Comparison of ENCODE assay signal across 19 cellular contexts in genomic region chr7:98180751-98181150, GRCh38. TPM values are rescaled to one million over a fixed set of nuclear protein-coding genes. Genes with fewer than 3 reads are reported as not detected.
DNase-seq lines count a peak whose midpoint lies in the region; ATAC-seq and TF ChIP-seq lines count a peak whose summit lies in the region.
"Had no signal": no experiment of that assay in that cellular context is flagged by ENCODE, and none has a peak within 500 bp of the region (broad histone marks: within the 10 kb centered on the region; RNA-seq: fewer than 3 reads in every experiment).

No MANE protein-coding gene starts in this region.

- H3K9me3 ChIP-seq in thyroid gland = no peaks in the 10 kb centered on the region
- H3K9me3 ChIP-seq: A549, Caco-2 had no signal

- TF ChIP-seq POLR2A in thyroid gland (IDR thresholded peaks at IDR 0.05) = no peak

- H3K4me1 Mint-ChIP-seq in activated CD4-positive, alpha-beta T cell treated with anti-CD3 and anti-CD28 coated beads, Interleukin-2, amount 10 ng/mL, durations not matched to agents 7 days and 5 days = no peaks in the 10 kb centered on the region
- no peaks in the 10 kb centered on the region for H3K4me1 Mint-ChIP-seq in activated CD4-positive, alpha-beta T cell treated with anti-CD3 and anti-CD28 coated beads for 36 hours
- H3K4me1 Mint-ChIP-seq in central memory CD8-positive, alpha-beta T cell = no peaks in the 10 kb centered on the region
- H3K4me1 Mint-ChIP-seq: B cell had no signal

- H3K9me3 Mint-ChIP-seq in activated CD4-positive, alpha-beta T cell treated with anti-CD3 and anti-CD28 coated beads, Interleukin-2, amount 10 ng/mL, durations not matched to agents 7 days and 5 days = no peaks in the 10 kb centered on the region
- no peaks in the 10 kb centered on the region for H3K9me3 Mint-ChIP-seq in activated CD4-positive, alpha-beta T cell treated with anti-CD3 and anti-CD28 coated beads for 36 hours (ENCODE audit: low read depth)
- H3K9me3 Mint-ChIP-seq in central memory CD8-positive, alpha-beta T cell = no peaks in the 10 kb centered on the region
- H3K9me3 Mint-ChIP-seq: CD4-positive, alpha-beta T cell; CD8-positive, alpha-beta T cell had no signal

- no peaks in the 10 kb centered on the region for H3K36me3 Mint-ChIP-seq in activated CD4-positive, alpha-beta T cell treated with anti-CD3 and anti-CD28 coated beads, Interleukin-2, amount 10 ng/mL, durations not matched to agents 7 days and 5 days (ENCODE audit: low read depth)
- peaks cover 4% of the 10 kb centered on the region for H3K36me3 Mint-ChIP-seq in activated CD4-positive, alpha-beta T cell treated with anti-CD3 and anti-CD28 coated beads for 36 hours (ENCODE audit: low read depth)
- H3K36me3 Mint-ChIP-seq in central memory CD8-positive, alpha-beta T cell (ENCODE audit: insufficient read depth) = peaks cover 4% of the 10 kb centered on the region

- no peaks in the 10 kb centered on the region for H3K36me3 ChIP-seq in thyroid gland

- no peaks in the 10 kb centered on the region for H3K27me3 ChIP-seq in thyroid gland
- H3K27me3 ChIP-seq: BLaER1 treated with 17β-estradiol and CSF1 and Interleukin-3, amounts not matched to agents 10 nM and 100 nM had no signal

- H3K4me3 ChIP-seq in thyroid gland (replicated peaks in 1 of 3) = no peak overlapping the region
- H3K4me3 ChIP-seq: A549; BLaER1 treated with 17β-estradiol and CSF1 and Interleukin-3, amounts not matched to agents 10 nM and 100 nM had no signal

- DNase-seq in activated CD4-positive, alpha-beta T cell treated with anti-CD3 and anti-CD28 coated beads, Interleukin-2, amount 10 ng/mL, durations not matched to agents 7 days and 5 days = no peak
- no peak for DNase-seq in activated CD4-positive, alpha-beta T cell treated with anti-CD3 and anti-CD28 coated beads for 36 hours
- no peak for DNase-seq in central memory CD8-positive, alpha-beta T cell (ENCODE audit: low spot score in 2 of 2)
- DNase-seq in thyroid gland (peak; percentile 58 to 63), left ventricle myocardium superior (no peak), GM20000 (ENCODE audit: low spot score) (no peak)
- DNase-seq: AML-193; Caco-2; Calu3; CD4-positive, alpha-beta T cell; CD8-positive, alpha-beta T cell; DMS79 treated with DMSO at 0.1 percent for 48 hours; GF-D8 had no signal

- no peaks in the 10 kb centered on the region for H3K27me3 Mint-ChIP-seq in activated CD4-positive, alpha-beta T cell treated with anti-CD3 and anti-CD28 coated beads, Interleukin-2, amount 10 ng/mL, durations not matched to agents 7 days and 5 days
- H3K27me3 Mint-ChIP-seq in activated CD4-positive, alpha-beta T cell treated with anti-CD3 and anti-CD28 coated beads for 36 hours = no peaks in the 10 kb centered on the region
- H3K27me3 Mint-ChIP-seq in central memory CD8-positive, alpha-beta T cell = no peaks in the 10 kb centered on the region
- H3K27me3 Mint-ChIP-seq: B cell; CD4-positive, alpha-beta T cell had no signal

- H3K27ac Mint-ChIP-seq in activated CD4-positive, alpha-beta T cell treated with anti-CD3 and anti-CD28 coated beads, Interleukin-2, amount 10 ng/mL, durations not matched to agents 7 days and 5 days = peak overlapping the region; percentile 16
- H3K27ac Mint-ChIP-seq in activated CD4-positive, alpha-beta T cell treated with anti-CD3 and anti-CD28 coated beads for 36 hours = no peak overlapping the region
- H3K27ac Mint-ChIP-seq in central memory CD8-positive, alpha-beta T cell (ENCODE audit: low read depth) = peak overlapping the region; percentile 84
- H3K27ac Mint-ChIP-seq: B cell; CD4-positive, alpha-beta T cell; CD8-positive, alpha-beta T cell had no signal

- CTCF ChIA-PET in activated CD4-positive, alpha-beta T cell treated with anti-CD3 and anti-CD28 coated beads, Interleukin-2, amount 10 ng/mL, durations not matched to agents 7 days and 5 days (lab: Charles Lee) = interaction anchor here (0.6 kb wide), 1 partner anchor 14 kb away, joined by 3 read pairs; no protein-coding TSS in a partner anchor
- CTCF ChIA-PET in activated CD4-positive, alpha-beta T cell treated with anti-CD3 and anti-CD28 coated beads for 36 hours (lab: Charles Lee) = interaction anchor here (1.3 to 6.0 kb wide), 5 partner anchors 13 to 160 kb away, joined by 3 to 28 read pairs (median 4); no protein-coding TSS in a partner anchor

- WGBS in thyroid gland, 2 donors = 41 to 55% methylated on average over 8 of the region's 8 CpGs

- peaks cover 19 to 26% of the 10 kb centered on the region in 2 donors for H3K4me1 ChIP-seq in thyroid gland
- H3K4me1 ChIP-seq: A549, Caco-2 had no signal

- no peak overlapping the region for H3K4me3 Mint-ChIP-seq in activated CD4-positive, alpha-beta T cell treated with anti-CD3 and anti-CD28 coated beads, Interleukin-2, amount 10 ng/mL, durations not matched to agents 7 days and 5 days
- no peak overlapping the region for H3K4me3 Mint-ChIP-seq in activated CD4-positive, alpha-beta T cell treated with anti-CD3 and anti-CD28 coated beads for 36 hours
- no peak overlapping the region for H3K4me3 Mint-ChIP-seq in central memory CD8-positive, alpha-beta T cell
- H3K4me3 Mint-ChIP-seq: B cell; CD4-positive, alpha-beta T cell; CD8-positive, alpha-beta T cell had no signal

- ATAC-seq in activated CD4-positive, alpha-beta T cell treated with anti-CD3 and anti-CD28 coated beads for 36 hours = no peak
- ATAC-seq in central memory CD8-positive, alpha-beta T cell (replicated peaks; ENCODE audit: extremely low read depth, poor library complexity, severe bottlenecking) = no peak
- no peak for ATAC-seq in left ventricle myocardium superior
- ATAC-seq: CD8-positive, alpha-beta T cell had no signal

- TF ChIP-seq CTCF in thyroid gland (IDR thresholded peaks at IDR 0.05) (no peak), GM20000 (IDR thresholded peaks at IDR 0.05; ENCODE audit: extremely low read depth, missing control alignments) (no peak)

- POLR2A ChIA-PET in activated CD4-positive, alpha-beta T cell treated with anti-CD3 and anti-CD28 coated beads, Interleukin-2, amount 10 ng/mL, durations not matched to agents 7 days and 5 days (lab: Charles Lee) = no interaction called here
- POLR2A ChIA-PET in activated CD4-positive, alpha-beta T cell treated with anti-CD3 and anti-CD28 coated beads for 36 hours (lab: Charles Lee) = no interaction called here

- intact Hi-C loops in activated CD4-positive, alpha-beta T cell treated with anti-CD3 and anti-CD28 coated beads for 36 hours (cut with DNase I, micrococcal nuclease) = no loop called here
- intact Hi-C loops in thyroid gland (cut with DNase I) (no loop called here), left ventricle myocardium superior (cut with micrococcal nuclease) (no loop called here)

- peak overlapping the region; percentile 32 to 94 (median 70) for H3K27ac ChIP-seq in thyroid gland
- H3K27ac ChIP-seq: 22Rv1; A549; BLaER1 treated with 17β-estradiol and CSF1 and Interleukin-3, amounts not matched to agents 10 nM and 100 nM; C4-2B had no signal

RNA-seq across cellular contexts. Expression of gene BHLHA15, which starts 30.5 kb away (rescaled TPM):
- not detected for total RNA-seq in activated CD4-positive, alpha-beta T cell treated with anti-CD3 and anti-CD28 coated beads, Interleukin-2, amount 10 ng/mL, durations not matched to agents 7 days and 5 days
- under 1 TPM; 0.23 to 0.47 TPM for total RNA-seq in activated CD4-positive, alpha-beta T cell treated with anti-CD3 and anti-CD28 coated beads for 36 hours
- total RNA-seq in thyroid gland (1 to 10 TPM in 3 of 4 donors, not detected in 1; 1.2 to 8.7 (median 1.9) TPM), left ventricle myocardium superior (not detected)
- total RNA-seq: A172; CD4-positive, alpha-beta T cell; CD8-positive, alpha-beta T cell had no signal

Comparison
In these comparisons a context has a peak if more than half of its experiments do, and no peak if none do; other contexts are left out.
1. DNase-seq: peak in thyroid gland (2 of 2); none in activated CD4-positive, alpha-beta T cell treated with anti-CD3 and anti-CD28 coated beads, Interleukin-2, amount 10 ng/mL, durations not matched to agents 7 days and 5 days (single experiment), activated CD4-positive, alpha-beta T cell treated with anti-CD3 and anti-CD28 coated beads for 36 hours (single experiment), central memory CD8-positive, alpha-beta T cell (0 of 2), left ventricle myocardium superior (single experiment) and GM20000 (single experiment).